Comparison of ENCODE assay signal across 18 cellular contexts in the genomic region with DNA sequence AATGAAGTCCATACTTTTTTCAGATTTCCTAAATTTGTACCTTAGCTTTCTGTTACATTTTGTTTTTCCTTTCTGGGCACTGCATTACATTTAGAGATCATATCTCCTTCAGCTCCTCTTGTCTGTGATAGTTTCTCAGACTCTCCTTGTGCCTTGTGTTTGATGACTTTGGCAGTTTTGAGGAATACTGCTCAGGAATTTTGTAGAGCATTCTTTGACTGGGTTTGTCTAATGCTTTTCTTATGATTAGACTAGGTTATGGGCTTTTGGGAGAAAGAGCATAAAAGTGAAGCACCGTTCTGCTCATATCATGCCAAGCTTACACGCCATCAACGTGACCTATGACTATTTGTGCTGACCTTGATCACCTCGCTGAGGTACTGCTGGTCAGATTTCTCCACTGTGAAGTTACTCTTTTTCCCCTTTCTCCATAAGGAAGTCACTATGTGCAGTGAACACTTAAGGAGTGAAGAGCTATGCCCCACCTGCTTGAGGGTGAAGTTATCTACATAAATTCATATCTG.
DNase-seq lines count a peak whose midpoint lies in the region; FAIRE-seq and TF ChIP-seq lines count a peak whose summit lies in the region.
"Had no signal": no experiment of that assay in that cellular context is flagged by ENCODE, and none has a peak within 500 bp of the region (broad histone marks: within the 10 kb centered on the region; RNA-seq: fewer than 3 reads in every experiment).

No MANE protein-coding gene starts in this region.

- H3K9me1 ChIP-seq in keratinocyte (ENCODE audit: control insufficient read depth, extremely low read depth, insufficient read depth, low read length) = no peaks in the 10 kb centered on the region

- no peaks in the 10 kb centered on the region for H3K36me3 ChIP-seq in Peyer's patch
- no peaks in the 10 kb centered on the region for H3K36me3 ChIP-seq in keratinocyte (ENCODE audit: control insufficient read depth in 2 of 2, extremely low read depth in 1 of 2, insufficient read depth in 2 of 2, low read length in 2 of 2)
- no peaks in the 10 kb centered on the region for H3K36me3 ChIP-seq in trophoblast cell (ENCODE audit: control insufficient read depth in 1 of 2, insufficient read depth in 2 of 2, low read length in 2 of 2)
- H3K36me3 ChIP-seq: HAP-1 had no signal

- no peak overlapping the region for H2AK5ac ChIP-seq in trophoblast cell (ENCODE audit: low read length)

- no peak overlapping the region for H3K9ac ChIP-seq in keratinocyte (ENCODE audit: control insufficient read depth, extremely low read depth, insufficient read depth, low read length)
- no peak overlapping the region for H3K9ac ChIP-seq in trophoblast cell (ENCODE audit: low read length)

- H3K27ac ChIP-seq in Peyer's patch (no peak overlapping the region), keratinocyte (ENCODE audit: control insufficient read depth, insufficient read depth, low read length) (no peak overlapping the region), trophoblast cell (ENCODE audit: low read depth, low read length) (no peak overlapping the region)

- H3K9me3 ChIP-seq in Peyer's patch (no peaks in the 10 kb centered on the region), keratinocyte (ENCODE audit: control insufficient read depth, low read depth, low read length) (no peaks in the 10 kb centered on the region), trophoblast cell (ENCODE audit: insufficient read depth, low read depth, low read length) (no peaks in the 10 kb centered on the region)
- H3K9me3 ChIP-seq: HAP-1 had no signal

- H3K79me2 ChIP-seq in keratinocyte (ENCODE audit: control insufficient read depth, insufficient read depth, low read length) (no peaks in the 10 kb centered on the region), trophoblast cell (ENCODE audit: control insufficient read depth, insufficient read depth, low read length, poor library complexity) (peaks cover 5% of the 10 kb centered on the region)

- WGBS in trophoblast cell (ENCODE audit: extremely low coverage, insufficient coverage, insufficient read length) = no CpG with 5 or more reads among the region's 4 CpGs

- H3K23ac ChIP-seq in trophoblast cell (ENCODE audit: low read length) = no peak overlapping the region

- no peak for TF ChIP-seq POLR2A in Peyer's patch (IDR thresholded peaks at IDR 0.05)

- H3K4me2 ChIP-seq in keratinocyte (ENCODE audit: control insufficient read depth, extremely low read depth, insufficient read depth, low read depth, low read length) (no peak overlapping the region), trophoblast cell (ENCODE audit: low read length) (no peak overlapping the region)

- H3K4me1 ChIP-seq in Peyer's patch (no peaks in the 10 kb centered on the region), keratinocyte (ENCODE audit: control insufficient read depth, extremely low read depth, insufficient read depth, low read length) (peaks cover 21% of the 10 kb centered on the region), trophoblast cell (ENCODE audit: control insufficient read depth in 1 of 2, insufficient read depth in 2 of 2, low read length in 2 of 2) (peaks cover 18 to 26% of the 10 kb centered on the region in 2 experiments)
- H3K4me1 ChIP-seq: HAP-1 had no signal

- dilution Hi-C loops in keratinocyte (cut with MboI; ENCODE audit: extremely low pct_ligation_motif_present, low sequenced_read_pairs) = no loop called here

- H2AFZ ChIP-seq in keratinocyte (ENCODE audit: control insufficient read depth, low read length) (no peak overlapping the region), trophoblast cell (ENCODE audit: insufficient read depth, low read length, poor library complexity) (no peak overlapping the region)

- no peak overlapping the region for H2BK120ac ChIP-seq in trophoblast cell (ENCODE audit: insufficient read depth, low read length, poor library complexity)

- H3K14ac ChIP-seq in trophoblast cell (ENCODE audit: low read length) = no peak overlapping the region

- no peak overlapping the region for H3K4me3 ChIP-seq in Peyer's patch
- H3K4me3 ChIP-seq in keratinocyte (ENCODE audit: control insufficient read depth in 2 of 3, extremely low read depth in 1 of 3, insufficient read depth in 2 of 3, low read depth in 1 of 3, low read length in 3 of 3) = no peak overlapping the region
- no peak overlapping the region for H3K4me3 ChIP-seq in trophoblast cell (ENCODE audit: low read depth, low read length)
- H3K4me3 ChIP-seq: HAP-1 had no signal

- FAIRE-seq in keratinocyte (lab: Jason Lieb, UNC) = peak; percentile 39
- FAIRE-seq: G401.6, GM12892, H54 had no signal

- no peak overlapping the region for H4K8ac ChIP-seq in trophoblast cell (ENCODE audit: low read depth, low read length)

- H3K4ac ChIP-seq in trophoblast cell (ENCODE audit: low read depth, low read length) = no peak overlapping the region

- no peak overlapping the region for H2BK12ac ChIP-seq in trophoblast cell (ENCODE audit: low read length)

- TF ChIP-seq CTCF in Peyer's patch (IDR thresholded peaks at IDR 0.05) = no peak
- TF ChIP-seq CTCF in keratinocyte (optimal IDR thresholded peaks at IDR 0.05 in 1 of 3, IDR thresholded peaks at IDR 0.05 in 1 of 3, conservative IDR thresholded peaks at IDR 0.05 in 1 of 3; ENCODE audit: extremely low read depth in 1 of 3, insufficient read depth in 2 of 3, low read length in 3 of 3) = no peak

- no peak overlapping the region for H2BK5ac ChIP-seq in trophoblast cell (ENCODE audit: low read depth, low read length, poor library complexity)

- peak in 2 of 3 donors; percentile 0 to 3 for DNase-seq in Peyer's patch
- no peak for DNase-seq in keratinocyte (ENCODE audit: low read depth, low spot score)
- peak; percentile 50 to 62 for DNase-seq in trophoblast cell
- no peak for DNase-seq in islet precursor cell
- DNase-seq in cerebellar nuclear complex (lab: John Stamatoyannopoulos, UW) = no peak
- DNase-seq in SIG-M5 (lab: John Stamatoyannopoulos, UW) = no peak
- DNase-seq: C1 segment of cervical spinal cord; Calu3; CD4-positive, alpha-beta memory T cell; COR-L47; DMS53; DMS79 treated with DMSO at 0.1 percent for 48 hours; GOT3; HFFc6 had no signal

- peaks cover 26% of the 10 kb centered on the region for H3K79me1 ChIP-seq in trophoblast cell (ENCODE audit: low read length)

- H3K18ac ChIP-seq in trophoblast cell (ENCODE audit: low read length) = no peak overlapping the region

- H3K27me3 ChIP-seq in Peyer's patch = no peaks in the 10 kb centered on the region
- H3K27me3 ChIP-seq in keratinocyte (ENCODE audit: control insufficient read depth, extremely low read depth, insufficient read depth, low read length) = no peaks in the 10 kb centered on the region
- H3K27me3 ChIP-seq in trophoblast cell (ENCODE audit: insufficient read depth, low read length) = no peaks in the 10 kb centered on the region

- H4K91ac ChIP-seq in trophoblast cell (ENCODE audit: low read depth, low read length) = no peak overlapping the region

- no peak overlapping the region for H4K12ac ChIP-seq in trophoblast cell (ENCODE audit: low read depth, low read length)

- no peaks in the 10 kb centered on the region for H4K20me1 ChIP-seq in keratinocyte (ENCODE audit: control insufficient read depth, extremely low read depth, insufficient read depth, low read length)

Comparison
In these comparisons a context has a peak if more than half of its experiments do, and no peak if none do; other contexts are left out.
1. DNase-seq: peak in Peyer's patch (2 of 3) and trophoblast cell (2 of 2); none in keratinocyte (single experiment), islet precursor cell (single experiment), cerebellar nuclear complex (0 of 2) and SIG-M5 (single experiment).